19 cellular contexts compared by ENCODE assay signal in the genomic region with DNA sequence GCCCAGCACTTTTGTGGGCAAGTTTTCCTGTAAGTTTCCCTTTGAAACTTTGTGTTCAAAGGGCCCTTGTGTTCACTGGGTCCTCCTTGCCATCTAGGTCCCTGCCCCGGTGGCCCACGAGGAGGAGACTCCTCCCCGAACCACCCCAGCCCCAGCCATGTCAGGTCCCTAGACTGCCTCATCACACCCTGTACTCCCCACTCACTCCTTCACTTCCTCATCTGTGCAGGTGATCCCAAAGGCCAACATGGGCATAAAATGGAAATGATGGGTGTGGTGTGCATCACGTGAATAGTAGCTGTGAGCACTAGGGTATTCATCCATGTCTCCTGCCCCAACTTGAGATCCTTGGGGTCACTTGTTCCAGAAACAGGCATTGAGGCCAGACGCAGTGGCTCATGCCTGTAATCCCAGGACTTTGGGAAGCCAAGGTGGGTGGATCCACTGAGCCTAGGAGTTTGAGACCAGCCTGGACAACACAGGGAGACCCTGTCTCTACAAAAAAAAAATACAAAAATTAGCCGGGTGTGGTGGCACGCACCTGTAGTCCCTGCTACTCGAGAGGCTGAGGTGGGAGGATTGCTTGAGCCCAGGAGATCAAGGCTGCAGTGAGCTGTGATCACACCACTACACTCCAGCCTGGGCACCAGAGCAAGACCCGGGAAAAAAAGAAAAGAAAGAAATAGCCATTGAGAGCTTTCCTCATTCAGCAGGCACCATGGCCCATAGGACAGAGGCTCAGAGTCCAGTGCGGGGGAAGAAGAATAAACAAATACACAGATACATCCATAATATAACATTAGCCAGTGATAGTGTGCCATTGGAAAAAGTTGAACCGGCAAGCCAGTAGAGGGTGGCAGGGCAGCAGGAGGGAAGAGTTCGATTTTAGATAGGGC.
"Had no signal": no experiment of that assay in that cellular context is flagged by ENCODE, and none has a peak within 500 bp of the region (broad histone marks: within the 10 kb centered on the region; RNA-seq: fewer than 3 reads in every experiment).

No MANE protein-coding gene starts in this region.

- H3K27ac ChIP-seq: spleen, tibial artery, vagina had no signal

- H3K27me3 ChIP-seq: body of pancreas, spleen, tibial artery, vagina had no signal

- H3K4me3 ChIP-seq: body of pancreas, spleen, tibial artery, vagina had no signal

- H3K4me1 ChIP-seq: spleen had no signal

- H3K36me3 ChIP-seq: vagina had no signal

- DNase-seq: activated CD4-positive, alpha-beta T cell treated with anti-CD3 and anti-CD28 coated beads, Interleukin-2, amount 10 ng/mL, durations not matched to agents 7 days and 5 days; activated CD4-positive, CD25-positive, alpha-beta regulatory T cell; activated CD8-positive, alpha-beta memory T cell treated with anti-CD3 and anti-CD28 coated beads for 24 hours; activated gamma-delta T cell treated with Interleukin-2 at 50 U/mL for 16 hours; activated naive CD8-positive, alpha-beta T cell treated with anti-CD3 and anti-CD28 coated beads for 36 hours; amygdala; central memory CD4-positive, alpha-beta T cell; cortex of kidney; effector CD4-positive, alpha-beta T cell; hypothalamus; kidney; mammary epithelial cell; nephron progenitor cell; occipital lobe; spleen; SW 1271 had no signal

- H3K9me3 ChIP-seq: body of pancreas, spleen, tibial artery, vagina had no signal
